In the genomic region with DNA sequence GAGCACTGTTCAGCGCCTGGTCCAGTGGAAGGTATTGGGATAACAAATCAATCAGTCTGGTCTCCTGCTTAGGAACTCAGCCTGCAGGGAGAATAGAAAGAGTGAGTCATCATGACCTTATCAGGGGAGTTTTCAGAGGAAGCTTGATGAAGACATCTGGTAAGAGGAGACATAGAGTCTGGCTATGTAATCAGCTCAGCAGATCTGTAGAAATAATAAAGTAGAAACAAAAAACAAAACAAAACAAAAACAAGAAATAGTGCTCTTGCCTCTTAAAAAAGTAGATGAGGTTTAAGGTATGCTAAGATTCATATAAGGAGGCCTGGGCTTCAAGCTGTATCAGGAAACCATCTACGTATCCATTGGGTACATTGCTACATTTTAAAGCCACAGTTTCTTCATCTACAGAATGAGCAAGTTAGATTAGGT, we compare ENCODE assay signal across 10 cellular contexts. TPM values are rescaled to one million over a fixed set of nuclear protein-coding genes. Genes with fewer than 3 reads are reported as not detected.
DNase-seq lines count a peak whose midpoint lies in the region; ATAC-seq and TF ChIP-seq lines count a peak whose summit lies in the region.
"Had no signal": no experiment of that assay in that cellular context is flagged by ENCODE, and none has a peak within 500 bp of the region (broad histone marks: within the 10 kb centered on the region; RNA-seq: fewer than 3 reads in every experiment).

No MANE protein-coding gene starts in this region.

- no peaks in the 10 kb centered on the region for H3K36me3 ChIP-seq in vagina
- H3K36me3 ChIP-seq: HAP-1 had no signal

- H3K27me3 ChIP-seq in vagina: no peaks in the 10 kb centered on the region

- H3K4me1 ChIP-seq in vagina: peaks cover 13% of the 10 kb centered on the region
- H3K4me1 ChIP-seq: HAP-1 had no signal

- TF ChIP-seq CTCF in vagina (IDR thresholded peaks at IDR 0.05): no peak

- TF ChIP-seq POLR2A in vagina (IDR thresholded peaks at IDR 0.05): no peak

- intact Hi-C loops in vagina (cut with DNase I): loop anchor here (10.0 kb wide), 1 partner anchor 643 kb away; no protein-coding TSS in a partner anchor

- no peak for ATAC-seq in HG03108 (IDR thresholded peaks at IDR 0.05; ENCODE audit: unreplicated experiment)

- DNase-seq in GF-D8 (lab: John Stamatoyannopoulos, UW) (peak; percentile 45), MV-4-11 (lab: John Stamatoyannopoulos, UW) (peak; percentile 41), dermis blood vessel endothelial cell (peak; percentile 96), renal cortical epithelial cell (ENCODE audit: low read depth) (peak; percentile 36), vagina (ENCODE audit: extremely low spot score in 2 of 2) (no peak), SHP77 (lab: John Stamatoyannopoulos, UW) (no peak)
- DNase-seq in activated effector memory CD4-positive, alpha-beta T cell treated with Interleukin-2 at 50 U/mL for 16 hours: no peak

- H3K4me3 ChIP-seq in vagina: no peak overlapping the region
- H3K4me3 ChIP-seq: HAP-1 had no signal

- H3K9me3 ChIP-seq in vagina: no peaks in the 10 kb centered on the region
- H3K9me3 ChIP-seq: HAP-1 had no signal

- no peak overlapping the region for H3K27ac ChIP-seq in vagina

RNA-seq across cellular contexts. Expression of a gene that starts 14.4 kb away (rescaled TPM):
- not detected in 2 replicates for total RNA-seq in dermis blood vessel endothelial cell
- total RNA-seq in renal cortical epithelial cell: not detected in 2 replicates
- total RNA-seq in vagina: not detected
- total RNA-seq: subcutaneous adipose tissue had no signal

RNA-seq across cellular contexts. Expression of a gene that starts 48.8 kb away (rescaled TPM):
- total RNA-seq in dermis blood vessel endothelial cell: not detected in 2 replicates
- not detected in 2 replicates for total RNA-seq in renal cortical epithelial cell
- not detected for total RNA-seq in vagina

Comparison
In these comparisons a context has a peak if more than half of its experiments do, and no peak if none do; other contexts are left out.
1. DNase-seq: peak in GF-D8 (single experiment), MV-4-11 (single experiment), dermis blood vessel endothelial cell (single experiment) and renal cortical epithelial cell (single experiment); none in activated effector memory CD4-positive, alpha-beta T cell treated with Interleukin-2 at 50 U/mL for 16 hours (single experiment), vagina (0 of 2) and SHP77 (0 of 2).